ENCODE assay signal across 15 cellular contexts in the genomic region with DNA sequence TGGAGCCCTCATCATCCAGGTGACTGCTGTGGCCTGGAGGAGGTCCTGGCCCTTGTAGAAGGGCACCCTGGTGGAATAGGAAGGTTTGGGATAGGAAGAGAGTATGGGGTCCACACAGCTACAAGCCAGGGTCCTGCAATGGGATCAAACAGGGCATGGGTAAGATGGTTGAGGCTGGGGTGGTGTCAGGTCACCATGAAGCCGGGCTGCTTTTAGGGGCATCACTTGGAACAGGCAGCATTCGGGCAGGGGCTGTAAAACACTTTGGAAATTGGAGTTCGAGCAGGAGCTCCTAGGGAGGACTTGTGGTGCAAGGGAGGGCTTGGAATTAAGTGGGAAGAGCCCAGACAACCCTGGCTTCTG. TPM values are rescaled to one million over a fixed set of nuclear protein-coding genes. Genes with fewer than 3 reads are reported as not detected.
A peak's percentile ranks its signal among the peaks of the same experiment; 100 is the strongest.
DNase-seq lines count a peak whose midpoint lies in the region; ATAC-seq and TF ChIP-seq lines count a peak whose summit lies in the region.
"Had no signal": no experiment of that assay in that cellular context is flagged by ENCODE, and none has a peak within 500 bp of the region (broad histone marks: within the 10 kb centered on the region; RNA-seq: fewer than 3 reads in every experiment).

No MANE protein-coding gene starts in this region.

- no peaks in the 10 kb centered on the region for H3K9me3 Mint-ChIP-seq in activated naive CD8-positive, alpha-beta T cell treated with anti-CD3 and anti-CD28 coated beads, Interleukin-2, amount 50 U/mL, for 24 hours
- H3K9me3 Mint-ChIP-seq: nephron had no signal

- peak overlapping the region; percentile 80 for H3K27ac Mint-ChIP-seq in activated naive CD8-positive, alpha-beta T cell treated with anti-CD3 and anti-CD28 coated beads, Interleukin-2, amount 50 U/mL, for 24 hours
- H3K27ac Mint-ChIP-seq: nephron had no signal

- intact Hi-C loops in right lobe of liver (cut with DNase I) = no loop called here
- intact Hi-C loops in lower lobe of right lung (cut with DNase I) = no loop called here
- intact Hi-C loops in upper lobe of right lung (cut with DNase I) = no loop called here

- H3K27me3 Mint-ChIP-seq in activated naive CD8-positive, alpha-beta T cell treated with anti-CD3 and anti-CD28 coated beads, Interleukin-2, amount 50 U/mL, for 24 hours = no peaks in the 10 kb centered on the region

- no peaks in the 10 kb centered on the region for H3K4me1 ChIP-seq in liver (ENCODE audit: control insufficient read depth in 4 of 4, insufficient read depth in 4 of 4, low read length in 3 of 4)
- H3K4me1 ChIP-seq in right lobe of liver = no peaks in the 10 kb centered on the region
- peaks cover 24% of the 10 kb centered on the region for H3K4me1 ChIP-seq in lower lobe of right lung
- peaks cover 13% of the 10 kb centered on the region for H3K4me1 ChIP-seq in upper lobe of right lung

- H3K4me3 Mint-ChIP-seq in activated naive CD8-positive, alpha-beta T cell treated with anti-CD3 and anti-CD28 coated beads, Interleukin-2, amount 50 U/mL, for 24 hours = peak overlapping the region; percentile 17
- H3K4me3 Mint-ChIP-seq: nephron had no signal

- H3K4me3 ChIP-seq in liver (ENCODE audit: low read depth in 1 of 3, low read length in 3 of 3) (no peak overlapping the region), right lobe of liver (no peak overlapping the region), lower lobe of right lung (no peak overlapping the region), upper lobe of right lung (no peak overlapping the region)
- H3K4me3 ChIP-seq: left lung had no signal

- H3K27me3 ChIP-seq in liver (ENCODE audit: control insufficient read depth in 4 of 4, insufficient read depth in 4 of 4, low read length in 3 of 4) (no peaks in the 10 kb centered on the region), right lobe of liver (no peaks in the 10 kb centered on the region), lower lobe of right lung (ENCODE audit: low read depth) (no peaks in the 10 kb centered on the region), upper lobe of right lung (no peaks in the 10 kb centered on the region)
- H3K27me3 ChIP-seq: BE2C, left lung had no signal

- TF ChIP-seq CTCF in liver (IDR thresholded peaks at IDR 0.05; ENCODE audit: low read depth, low read length, missing input control) (no peak), right lobe of liver (IDR thresholded peaks at IDR 0.05) (no peak), lower lobe of right lung (IDR thresholded peaks at IDR 0.05) (no peak), upper lobe of right lung (IDR thresholded peaks at IDR 0.05) (no peak)

- H3K27ac ChIP-seq in liver (ENCODE audit: low read depth in 1 of 2, low read length in 2 of 2) (peak overlapping the region; percentile 33 to 36), right lobe of liver (peak overlapping the region in 1 of 3 donors; percentile 39), lower lobe of right lung (peak overlapping the region; percentile 41), upper lobe of right lung (no peak overlapping the region)

- no peaks in the 10 kb centered on the region for H3K36me3 Mint-ChIP-seq in activated naive CD8-positive, alpha-beta T cell treated with anti-CD3 and anti-CD28 coated beads, Interleukin-2, amount 50 U/mL, for 24 hours (ENCODE audit: low read depth)

- WGBS in liver = 92% methylated on average over 3 of the region's 3 CpGs
- WGBS in right lobe of liver (ENCODE audit: insufficient coverage, low coverage, low lambda C conversion rate, missing lambda C conversion rate) = 53% methylated on average over 2 of the region's 3 CpGs

- H3K9ac ChIP-seq in liver (ENCODE audit: low read depth in 1 of 2, low read length in 2 of 2) = no peak overlapping the region

- H3K4me1 Mint-ChIP-seq in activated naive CD8-positive, alpha-beta T cell treated with anti-CD3 and anti-CD28 coated beads, Interleukin-2, amount 50 U/mL, for 24 hours = peaks cover 76% of the 10 kb centered on the region
- H3K4me1 Mint-ChIP-seq: nephron had no signal

- H3K9me3 ChIP-seq in liver (ENCODE audit: control insufficient read depth in 4 of 4, low read length in 3 of 4) = no peaks in the 10 kb centered on the region
- H3K9me3 ChIP-seq in right lobe of liver = no peaks in the 10 kb centered on the region
- H3K9me3 ChIP-seq in lower lobe of right lung = no peaks in the 10 kb centered on the region
- no peaks in the 10 kb centered on the region for H3K9me3 ChIP-seq in upper lobe of right lung
- H3K9me3 ChIP-seq: BE2C, left lung had no signal

- TF ChIP-seq RAD21 in liver (IDR thresholded peaks at IDR 0.05) = no peak

- no peak for DNase-seq in right lobe of liver
- no peak for DNase-seq in activated naive CD8-positive, alpha-beta T cell treated with anti-CD3 and anti-CD28 coated beads, Interleukin-2, amount 50 U/mL, for 24 hours
- DNase-seq in lower lobe of right lung = no peak
- peak; percentile 40 for DNase-seq in upper lobe of right lung
- DNase-seq in NCI-H774 (lab: John Stamatoyannopoulos, UW) = no peak
- DNase-seq in stimulated activated CD4-positive, alpha-beta T cell treated with anti-CD3 and anti-CD28 coated beads, Interleukin-1b, Interleukin-23, amount 100 ng/mL, for 48 hours = no peak
- DNase-seq: BE2C, cortex of kidney, erythroblast, left lung, NCI-H1048, SHP77 treated with DMSO at 0.1 percent for 48 hours had no signal

- H3K36me3 ChIP-seq in liver (ENCODE audit: control insufficient read depth in 4 of 4, insufficient read depth in 3 of 4, low read depth in 1 of 4, low read length in 3 of 4) (no peaks in the 10 kb centered on the region), right lobe of liver (no peaks in the 10 kb centered on the region), lower lobe of right lung (no peaks in the 10 kb centered on the region), upper lobe of right lung (no peaks in the 10 kb centered on the region)
- H3K36me3 ChIP-seq: BE2C, left lung had no signal

- no peak for ATAC-seq in right lobe of liver
- ATAC-seq in activated naive CD8-positive, alpha-beta T cell treated with anti-CD3 and anti-CD28 coated beads, Interleukin-2, amount 50 U/mL, for 24 hours = no peak
- no peak for ATAC-seq in lower lobe of right lung
- ATAC-seq in upper lobe of right lung = no peak
- ATAC-seq in HG02642 (IDR thresholded peaks at IDR 0.05; ENCODE audit: poor library complexity, unreplicated experiment) = no peak

- no peak for TF ChIP-seq POLR2A in right lobe of liver (IDR thresholded peaks at IDR 0.05)

TF ChIP-seq in liver, 16 proteins besides CTCF, POLR2A, EP300 and RAD21 (continues in another document):
- TF ChIP-seq TAF1 (conservative IDR thresholded peaks at IDR 0.05) (no peak), EGR1 (IDR thresholded peaks at IDR 0.05; ENCODE audit: low read depth in 2 of 2) (no peak)
- TF ChIP-seq, protein P1, sequence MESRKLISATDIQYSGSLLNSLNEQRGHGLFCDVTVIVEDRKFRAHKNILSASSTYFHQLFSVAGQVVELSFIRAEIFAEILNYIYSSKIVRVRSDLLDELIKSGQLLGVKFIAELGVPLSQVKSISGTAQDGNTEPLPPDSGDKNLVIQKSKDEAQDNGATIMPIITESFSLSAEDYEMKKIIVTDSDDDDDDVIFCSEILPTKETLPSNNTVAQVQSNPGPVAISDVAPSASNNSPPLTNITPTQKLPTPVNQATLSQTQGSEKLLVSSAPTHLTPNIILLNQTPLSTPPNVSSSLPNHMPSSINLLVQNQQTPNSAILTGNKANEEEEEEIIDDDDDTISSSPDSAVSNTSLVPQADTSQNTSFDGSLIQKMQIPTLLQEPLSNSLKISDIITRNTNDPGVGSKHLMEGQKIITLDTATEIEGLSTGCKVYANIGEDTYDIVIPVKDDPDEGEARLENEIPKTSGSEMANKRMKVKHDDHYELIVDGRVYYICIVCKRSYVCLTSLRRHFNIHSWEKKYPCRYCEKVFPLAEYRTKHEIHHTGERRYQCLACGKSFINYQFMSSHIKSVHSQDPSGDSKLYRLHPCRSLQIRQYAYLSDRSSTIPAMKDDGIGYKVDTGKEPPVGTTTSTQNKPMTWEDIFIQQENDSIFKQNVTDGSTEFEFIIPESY (IDR thresholded peaks at IDR 0.05) = no peak
- TF ChIP-seq, protein P2, sequence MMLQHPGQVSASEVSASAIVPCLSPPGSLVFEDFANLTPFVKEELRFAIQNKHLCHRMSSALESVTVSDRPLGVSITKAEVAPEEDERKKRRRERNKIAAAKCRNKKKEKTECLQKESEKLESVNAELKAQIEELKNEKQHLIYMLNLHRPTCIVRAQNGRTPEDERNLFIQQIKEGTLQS (IDR thresholded peaks at IDR 0.05) = no peak
- TF ChIP-seq, protein P3, sequence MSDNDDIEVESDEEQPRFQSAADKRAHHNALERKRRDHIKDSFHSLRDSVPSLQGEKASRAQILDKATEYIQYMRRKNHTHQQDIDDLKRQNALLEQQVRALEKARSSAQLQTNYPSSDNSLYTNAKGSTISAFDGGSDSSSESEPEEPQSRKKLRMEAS (IDR thresholded peaks at IDR 0.05) = no peak

RNA-seq across cellular contexts. Expression of a gene that starts 47.1 kb away (rescaled TPM):
- total RNA-seq in liver = 1 to 10 TPM; 1.6 to 4.5 TPM
- 1 to 10 TPM in 1 of 2 donors, under 1 TPM in 1; 0.58 to 1.7 TPM for polyA plus RNA-seq in liver
- 1 to 10 TPM in 3 of 6 experiments, under 1 TPM in 3; 0.66 to 1.9 (median 1.1) TPM for total RNA-seq in right lobe of liver
- total RNA-seq in lower lobe of right lung = 5.5 TPM
- 4.2 TPM for total RNA-seq in upper lobe of right lung

RNA-seq across cellular contexts. Expression of a gene that starts 56.1 kb away (rescaled TPM):
- total RNA-seq in liver (10 to 100 TPM in 1 of 2 donors, 1 to 10 TPM in 1; 2.0 to 10.7 TPM), right lobe of liver (10 to 100 TPM in 4 of 6 experiments, 1 to 10 TPM in 2; 8.1 to 70.7 (median 14.9) TPM), lower lobe of right lung (74.9 TPM), upper lobe of right lung (123 TPM)
- polyA plus RNA-seq in liver = 1 to 10 TPM; 1.9 to 3.1 TPM
